ENCODE assay signal across 1 cellular context in the genomic region with DNA sequence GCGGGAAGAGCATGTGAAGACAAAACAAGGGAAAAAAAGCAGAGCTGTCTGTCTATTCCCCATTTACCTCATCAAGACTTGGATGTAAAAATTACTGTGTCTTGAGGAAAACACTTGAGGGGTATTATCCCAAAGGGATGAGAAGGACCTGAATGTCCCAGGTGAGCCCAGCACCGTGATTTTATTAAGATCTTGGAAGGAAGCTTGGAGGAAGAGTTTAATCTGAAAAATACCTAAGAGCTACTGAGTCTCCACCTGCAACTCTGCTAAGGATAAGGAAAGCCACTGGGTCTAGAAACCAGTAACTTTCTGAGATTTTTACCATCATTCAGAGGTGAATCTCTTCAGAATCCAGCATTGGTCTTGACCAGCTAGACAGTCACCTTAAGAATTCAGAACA. TPM values are rescaled to one million over a fixed set of nuclear protein-coding genes. Genes with fewer than 3 reads are reported as not detected.
"Had no signal": no experiment of that assay in that cellular context is flagged by ENCODE, and none has a peak within 500 bp of the region (broad histone marks: within the 10 kb centered on the region; RNA-seq: fewer than 3 reads in every experiment).

TSS of gene OR1S1 (plus strand) at position 301 of the 400 bp plus-strand sequence.

RNA-seq across cellular contexts. Expression of gene OR1S1, which starts in this region (rescaled TPM):
- polyA plus RNA-seq: GM12878 had no signal
